ENCODE assay signal across 1 cellular context in genomic region chr14:101761032-101761880, GRCh38.
TF ChIP-seq lines count a peak whose summit lies in the region.

TSS of gene PPP2R5C (plus strand) at chr14:101761709. CDS start at chr14:101761894, 185 bp downstream.

TF ChIP-seq in HepG2, 621 proteins besides CTCF, POLR2A, EP300 and RAD21 (continued from another document and continues in another):
- TF ChIP-seq ZBED4 (CRISPR knock-in tag; IDR thresholded peaks at IDR 0.05; ENCODE audit: borderline replicate concordance) (no peak), ZNF569 (CRISPR knock-in tag; IDR thresholded peaks at IDR 0.05; ENCODE audit: borderline replicate concordance) (no peak), ATAD3A (CRISPR knock-in tag; IDR thresholded peaks at IDR 0.05) (no peak), HNRNPLL (IDR thresholded peaks at IDR 0.05; ENCODE audit: low read depth, low read length, poor library complexity, severe bottlenecking) (no peak), CSRNP1 (CRISPR knock-in tag; IDR thresholded peaks at IDR 0.05) (no peak), ETV6 (CRISPR knock-in tag; conservative IDR thresholded peaks at IDR 0.05) (0 out of 2 replicates have a peak, but pooled peaks have one; percentile 22), TBX3 (IDR thresholded peaks at IDR 0.05; ENCODE audit: borderline replicate concordance) (peak; percentile 53; the same call in 1 of the 2 replicates), TAF1 (CRISPR knock-in tag; IDR thresholded peaks at IDR 0.05) (peak; percentile 67), ZNF782 (CRISPR knock-in tag; IDR thresholded peaks at IDR 0.05; ENCODE audit: borderline replicate concordance) (no peak), HMG20A (CRISPR knock-in tag; IDR thresholded peaks at IDR 0.05; ENCODE audit: borderline replicate concordance) (no peak), PLRG1 (conservative IDR thresholded peaks at IDR 0.05) (no peak), ZNF564 (CRISPR knock-in tag; IDR thresholded peaks at IDR 0.05) (no peak), THAP11 (CRISPR knock-in tag; IDR thresholded peaks at IDR 0.05) (no peak), ZNF318 (CRISPR knock-in tag; IDR thresholded peaks at IDR 0.05) (no peak), HNRNPK (IDR thresholded peaks at IDR 0.05; ENCODE audit: low read depth, low read length, poor library complexity, severe bottlenecking) (peak; percentile 100), MTA3 (CRISPR knock-in tag; IDR thresholded peaks at IDR 0.05) (no peak), MZF1 (CRISPR knock-in tag; IDR thresholded peaks at IDR 0.05; ENCODE audit: borderline replicate concordance) (no peak), ZNF232 (CRISPR knock-in tag; IDR thresholded peaks at IDR 0.05; ENCODE audit: borderline replicate concordance) (peak; percentile 77; the same call in 1 of the 2 replicates), ZNF317 (CRISPR knock-in tag; IDR thresholded peaks at IDR 0.05) (0 out of 2 replicates have a peak, but pooled peaks have one; percentile 30), PRPF4 (IDR thresholded peaks at IDR 0.05; ENCODE audit: low read depth, low read length, poor library complexity, severe bottlenecking) (no peak), HMGXB4 (CRISPR knock-in tag; IDR thresholded peaks at IDR 0.05; ENCODE audit: borderline replicate concordance in 1 of 2, low read depth in 1 of 2) (peak; percentile 40 to 56; a peak in 2 of 4 replicates), CAMTA2 (CRISPR knock-in tag; IDR thresholded peaks at IDR 0.05; ENCODE audit: borderline replicate concordance) (no peak), PAF1 (CRISPR knock-in tag; IDR thresholded peaks at IDR 0.05) (no peak), ARID4A (CRISPR knock-in tag; IDR thresholded peaks at IDR 0.05; ENCODE audit: borderline replicate concordance) (peak; percentile 88), ZFP62 (CRISPR knock-in tag; IDR thresholded peaks at IDR 0.05) (no peak), GLI4 (CRISPR knock-in tag; IDR thresholded peaks at IDR 0.05; ENCODE audit: borderline replicate concordance) (no peak)
- TF ChIP-seq, protein P1, sequence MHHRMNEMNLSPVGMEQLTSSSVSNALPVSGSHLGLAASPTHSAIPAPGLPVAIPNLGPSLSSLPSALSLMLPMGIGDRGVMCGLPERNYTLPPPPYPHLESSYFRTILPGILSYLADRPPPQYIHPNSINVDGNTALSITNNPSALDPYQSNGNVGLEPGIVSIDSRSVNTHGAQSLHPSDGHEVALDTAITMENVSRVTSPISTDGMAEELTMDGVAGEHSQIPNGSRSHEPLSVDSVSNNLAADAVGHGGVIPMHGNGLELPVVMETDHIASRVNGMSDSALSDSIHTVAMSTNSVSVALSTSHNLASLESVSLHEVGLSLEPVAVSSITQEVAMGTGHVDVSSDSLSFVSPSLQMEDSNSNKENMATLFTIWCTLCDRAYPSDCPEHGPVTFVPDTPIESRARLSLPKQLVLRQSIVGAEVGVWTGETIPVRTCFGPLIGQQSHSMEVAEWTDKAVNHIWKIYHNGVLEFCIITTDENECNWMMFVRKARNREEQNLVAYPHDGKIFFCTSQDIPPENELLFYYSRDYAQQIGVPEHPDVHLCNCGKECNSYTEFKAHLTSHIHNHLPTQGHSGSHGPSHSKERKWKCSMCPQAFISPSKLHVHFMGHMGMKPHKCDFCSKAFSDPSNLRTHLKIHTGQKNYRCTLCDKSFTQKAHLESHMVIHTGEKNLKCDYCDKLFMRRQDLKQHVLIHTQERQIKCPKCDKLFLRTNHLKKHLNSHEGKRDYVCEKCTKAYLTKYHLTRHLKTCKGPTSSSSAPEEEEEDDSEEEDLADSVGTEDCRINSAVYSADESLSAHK (CRISPR knock-in tag; IDR thresholded peaks at IDR 0.05; ENCODE audit: borderline replicate concordance) = no peak
- TF ChIP-seq, protein P2, sequence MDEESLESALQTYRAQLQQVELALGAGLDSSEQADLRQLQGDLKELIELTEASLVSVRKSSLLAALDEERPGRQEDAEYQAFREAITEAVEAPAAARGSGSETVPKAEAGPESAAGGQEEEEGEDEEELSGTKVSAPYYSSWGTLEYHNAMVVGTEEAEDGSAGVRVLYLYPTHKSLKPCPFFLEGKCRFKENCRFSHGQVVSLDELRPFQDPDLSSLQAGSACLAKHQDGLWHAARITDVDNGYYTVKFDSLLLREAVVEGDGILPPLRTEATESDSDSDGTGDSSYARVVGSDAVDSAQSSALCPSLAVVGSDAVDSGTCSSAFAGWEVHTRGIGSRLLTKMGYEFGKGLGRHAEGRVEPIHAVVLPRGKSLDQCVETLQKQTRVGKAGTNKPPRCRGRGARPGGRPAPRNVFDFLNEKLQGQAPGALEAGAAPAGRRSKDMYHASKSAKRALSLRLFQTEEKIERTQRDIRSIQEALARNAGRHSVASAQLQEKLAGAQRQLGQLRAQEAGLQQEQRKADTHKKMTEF (CRISPR knock-in tag; IDR thresholded peaks at IDR 0.05) = peak; percentile 54; the same call in 1 of the 2 replicates
- TF ChIP-seq, protein P3, sequence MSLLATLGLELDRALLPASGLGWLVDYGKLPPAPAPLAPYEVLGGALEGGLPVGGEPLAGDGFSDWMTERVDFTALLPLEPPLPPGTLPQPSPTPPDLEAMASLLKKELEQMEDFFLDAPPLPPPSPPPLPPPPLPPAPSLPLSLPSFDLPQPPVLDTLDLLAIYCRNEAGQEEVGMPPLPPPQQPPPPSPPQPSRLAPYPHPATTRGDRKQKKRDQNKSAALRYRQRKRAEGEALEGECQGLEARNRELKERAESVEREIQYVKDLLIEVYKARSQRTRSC (CRISPR knock-in tag; IDR thresholded peaks at IDR 0.05; ENCODE audit: low read depth) = no peak
